33 cellular contexts compared by ENCODE assay signal in genomic region chr2:11547912-11548497, GRCh38. TPM values are rescaled to one million over a fixed set of nuclear protein-coding genes. Genes with fewer than 3 reads are reported as not detected.
"Had no signal": no experiment of that assay in that cellular context is flagged by ENCODE, and none has a peak within 500 bp of the region (broad histone marks: within the 10 kb centered on the region; RNA-seq: fewer than 3 reads in every experiment).

No MANE protein-coding gene starts in this region.

- H3K9me3 Mint-ChIP-seq: activated CD4-positive, alpha-beta memory T cell treated with anti-CD3 and anti-CD28 coated beads for 36 hours; activated CD4-positive, alpha-beta T cell treated with anti-CD3 and anti-CD28 coated beads, Interleukin-2, amount 10 ng/mL, durations not matched to agents 7 days and 5 days; activated naive CD4-positive, alpha-beta T cell treated with anti-CD3 and anti-CD28 coated beads for 36 hours; activated naive CD4-positive, alpha-beta T cell treated with anti-CD3 and anti-CD28 coated beads, Interleukin-2, amount 50 U/mL, for 72 hours; activated T-helper 1 cell treated with anti-CD3 and anti-CD28 coated beads, Interleukin-12 subunit alpha, Interleukin-12 subunit beta, Interleukin-2, Interleukin-4 antibody, amounts not matched to agents 30 ng/mL and 10 ng/mL and 1 ng/mL, durations not matched to agents 14 hours and 24 hours and 36 hours; T-helper 1 cell treated with Interleukin-12 subunit alpha and Interleukin-12 subunit beta and Interleukin-4 antibody, amounts not matched to agents 30 μg/mL and 1 μg/mL, for 36 hours; T-helper 2 cell treated with Interferon-gamma antibody and Interleukin-4, amounts not matched to agents 5 μg/mL and 100 μg/mL, for 36 hours had no signal

- H3K4me1 Mint-ChIP-seq: activated CD4-positive, alpha-beta T cell treated with anti-CD3 and anti-CD28 coated beads for 36 hours; activated CD4-positive, alpha-beta T cell treated with anti-CD3 and anti-CD28 coated beads, Interleukin-2, amount 10 ng/mL, durations not matched to agents 7 days and 5 days had no signal

- H3K4me3 Mint-ChIP-seq: activated CD4-positive, alpha-beta memory T cell treated with anti-CD3 and anti-CD28 coated beads for 36 hours; activated CD4-positive, alpha-beta T cell treated with anti-CD3 and anti-CD28 coated beads for 36 hours; activated CD4-positive, alpha-beta T cell treated with anti-CD3 and anti-CD28 coated beads, Interleukin-2, amount 10 ng/mL, durations not matched to agents 7 days and 5 days; activated naive CD4-positive, alpha-beta T cell treated with anti-CD3 and anti-CD28 coated beads for 36 hours; activated T-cell treated with anti-CD3 and anti-CD28 coated beads, Interleukin-2, amount 50 U/mL, for 4 hours; activated T-helper 1 cell treated with anti-CD3 and anti-CD28 coated beads, Interleukin-12 subunit alpha, Interleukin-12 subunit beta, Interleukin-2, Interleukin-4 antibody, amounts not matched to agents 30 ng/mL and 10 ng/mL and 1 ng/mL, durations not matched to agents 14 hours and 24 hours and 36 hours; T-helper 1 cell treated with Interleukin-12 subunit alpha and Interleukin-12 subunit beta and Interleukin-4 antibody, amounts not matched to agents 30 μg/mL and 1 μg/mL, for 36 hours; T-helper 2 cell treated with Interferon-gamma antibody and Interleukin-4, amounts not matched to agents 5 μg/mL and 100 μg/mL, for 36 hours had no signal

- H3K9me3 ChIP-seq: adrenal gland, body of pancreas, breast epithelium, Peyer's patch, SJSA1, SK-N-SH had no signal

- H3K4me1 ChIP-seq: adrenal gland, breast epithelium, Peyer's patch, SJSA1 had no signal

- H3K27ac Mint-ChIP-seq: activated CD4-positive, alpha-beta memory T cell treated with anti-CD3 and anti-CD28 coated beads for 36 hours; activated CD4-positive, alpha-beta T cell treated with anti-CD3 and anti-CD28 coated beads for 36 hours; activated CD4-positive, alpha-beta T cell treated with anti-CD3 and anti-CD28 coated beads, Interleukin-2, amount 10 ng/mL, durations not matched to agents 7 days and 5 days; activated naive CD4-positive, alpha-beta T cell treated with anti-CD3 and anti-CD28 coated beads for 36 hours; activated naive CD4-positive, alpha-beta T cell treated with anti-CD3 and anti-CD28 coated beads, Interleukin-2, amount 50 U/mL, for 72 hours; activated T-helper 1 cell treated with anti-CD3 and anti-CD28 coated beads, Interleukin-12 subunit alpha, Interleukin-12 subunit beta, Interleukin-2, Interleukin-4 antibody, amounts not matched to agents 30 ng/mL and 10 ng/mL and 1 ng/mL, durations not matched to agents 14 hours and 24 hours and 36 hours; T-helper 1 cell treated with Interleukin-12 subunit alpha and Interleukin-12 subunit beta and Interleukin-4 antibody, amounts not matched to agents 30 μg/mL and 1 μg/mL, for 36 hours; T-helper 2 cell treated with Interferon-gamma antibody and Interleukin-4, amounts not matched to agents 5 μg/mL and 100 μg/mL, for 36 hours had no signal

- H3K4me3 ChIP-seq: adrenal gland, body of pancreas, breast epithelium, Peyer's patch, SJSA1 had no signal

- H3K9ac ChIP-seq: SK-N-SH had no signal

- H3K36me3 ChIP-seq: adrenal gland, breast epithelium, Peyer's patch, SJSA1 had no signal

- H3K27me3 ChIP-seq: adrenal gland, body of pancreas, breast epithelium, Peyer's patch had no signal

- ATAC-seq: activated CD4-positive, alpha-beta T cell treated with anti-CD3 and anti-CD28 coated beads for 36 hours; activated CD4-positive, CD25-positive, alpha-beta regulatory T cell treated with anti-CD3 and anti-CD28 coated beads, Interleukin-2, amount 50 U/mL, for 24 hours; activated naive CD4-positive, alpha-beta T cell treated with anti-CD3 and anti-CD28 coated beads, Interleukin-2, amount 50 U/mL, for 72 hours; activated T-cell treated with anti-CD3 and anti-CD28 coated beads, Interleukin-2, amount 50 U/mL, for 4 hours; body of pancreas; PC-3 had no signal

- H3K27ac ChIP-seq: adrenal gland, body of pancreas, Peyer's patch, SJSA1 had no signal

- DNase-seq: activated CD4-positive, alpha-beta memory T cell treated with anti-CD3 and anti-CD28 coated beads for 36 hours; activated CD4-positive, alpha-beta T cell treated with anti-CD3 and anti-CD28 coated beads for 36 hours; activated CD4-positive, alpha-beta T cell treated with anti-CD3 and anti-CD28 coated beads, Interleukin-2, amount 10 ng/mL, durations not matched to agents 7 days and 5 days; activated CD8-positive, alpha-beta memory T cell treated with anti-CD3 and anti-CD28 coated beads, Interleukin-2, amount 50 U/mL, for 4 hours; activated gamma-delta T cell treated with Interleukin-2 at 50 U/mL for 16 hours; activated naive CD4-positive, alpha-beta T cell treated with anti-CD3 and anti-CD28 coated beads for 36 hours; activated T-cell treated with anti-CD3 and anti-CD28 coated beads for 4 hours; activated T-cell treated with anti-CD3 and anti-CD28 coated beads, Interleukin-2, amount 50 U/mL, for 4 hours; body of pancreas; caudate nucleus; cerebellar nuclear complex; NCI-H1092 treated with DMSO at 0.1 percent for 48 hours; NCI-H1417 treated with DMSO at 0.1 percent for 48 hours; NCI-H187 treated with DMSO at 0.1 percent for 48 hours; NCI-H2081; NCI-H226; NCI-H446 treated with DMSO at 0.1 percent for 48 hours; NCI-H524 treated with DMSO at 0.1 percent for 48 hours; PC-3; Peyer's patch; RPMI8226; SHP77 treated with DMSO at 0.1 percent for 48 hours; SK-N-SH had no signal

- FAIRE-seq: astrocyte, TTC549 had no signal

- H3K36me3 Mint-ChIP-seq: activated CD4-positive, alpha-beta memory T cell treated with anti-CD3 and anti-CD28 coated beads for 36 hours; activated naive CD4-positive, alpha-beta T cell treated with anti-CD3 and anti-CD28 coated beads, Interleukin-2, amount 50 U/mL, for 72 hours had no signal

- H3K4me2 ChIP-seq: SK-N-SH had no signal

RNA-seq across cellular contexts. Expression of gene GREB1, which starts 14.2 kb away (rescaled TPM):
- total RNA-seq: SJSA1 had no signal
